In the genomic region with DNA sequence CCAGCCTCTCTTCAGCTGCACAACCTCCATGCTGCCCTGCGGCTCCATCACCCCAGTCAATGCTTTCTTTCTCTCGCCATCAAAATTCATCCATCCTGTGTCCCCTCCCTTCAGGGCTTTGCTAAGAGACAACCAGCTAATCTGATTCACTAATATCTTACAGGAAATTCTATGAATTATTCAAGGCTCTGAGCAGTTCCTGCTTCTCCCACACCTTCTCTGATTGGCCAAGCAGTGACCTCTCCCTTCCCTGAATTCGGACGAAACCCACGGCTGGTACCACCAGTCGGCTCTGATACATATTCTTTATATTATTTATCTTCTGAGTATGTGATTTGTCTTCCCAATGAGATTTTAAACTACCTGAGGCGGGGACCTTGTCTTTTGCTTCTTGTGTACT, we compare ENCODE assay signal across 16 cellular contexts. TPM values are rescaled to one million over a fixed set of nuclear protein-coding genes. Genes with fewer than 3 reads are reported as not detected.
DNase-seq lines count a peak whose midpoint lies in the region; ATAC-seq, FAIRE-seq and TF ChIP-seq lines count a peak whose summit lies in the region.
"Had no signal": no experiment of that assay in that cellular context is flagged by ENCODE, and none has a peak within 500 bp of the region (broad histone marks: within the 10 kb centered on the region; RNA-seq: fewer than 3 reads in every experiment).

No MANE protein-coding gene starts in this region.

- H3K27ac Mint-ChIP-seq in activated CD8-positive, alpha-beta T cell treated with anti-CD3 and anti-CD28 coated beads, Interleukin-2, amount 10 ng/mL, durations not matched to agents 7 days and 5 days, result no peak overlapping the region
- no peak overlapping the region for H3K27ac Mint-ChIP-seq in activated CD8-positive, alpha-beta T cell treated with anti-CD3 and anti-CD28 coated beads for 36 hours
- H3K27ac Mint-ChIP-seq: activated naive CD4-positive, alpha-beta T cell treated with anti-CD3 and anti-CD28 coated beads, Interleukin-2, amount 50 U/mL, for 72 hours had no signal

- H4K91ac ChIP-seq in H1 (replicated peaks; ENCODE audit: insufficient read length, low read length), result no peak overlapping the region

- H4K20me1 ChIP-seq in DND-41 (ENCODE audit: insufficient read depth, low read length) (peaks cover 57% of the 10 kb centered on the region), H1 (replicated peaks in 1 of 2; ENCODE audit: control insufficient read depth in 1 of 2, insufficient read depth in 2 of 2, low read length in 2 of 2) (peaks cover 3 to 20% of the 10 kb centered on the region in 2 experiments), smooth muscle cell (ENCODE audit: low read depth) (peaks cover 18% of the 10 kb centered on the region)

- H3K79me2 ChIP-seq in DND-41 (ENCODE audit: insufficient read depth, low read length) (peaks cover 47% of the 10 kb centered on the region), H1 (ENCODE audit: control insufficient read depth in 1 of 2, insufficient read depth in 2 of 2, low read length in 2 of 2) (peaks cover 6 to 12% of the 10 kb centered on the region in 2 experiments; a peak in 2 of 4 replicates), smooth muscle cell (ENCODE audit: low read depth) (no peaks in the 10 kb centered on the region)

- H4K8ac ChIP-seq in H1 (ENCODE audit: extremely low read depth, insufficient read depth, low read length), result no peak overlapping the region

- TF ChIP-seq RAD21 in H1 (IDR thresholded peaks at IDR 0.05 in 1 of 2, conservative IDR thresholded peaks at IDR 0.05 in 1 of 2; ENCODE audit: low read depth in 2 of 2, low read length in 2 of 2), result no peak

- H3K9ac ChIP-seq in DND-41 (ENCODE audit: low read depth, low read length) (no peak overlapping the region), H1 (replicated peaks in 1 of 4; ENCODE audit: extremely low read depth in 1 of 4, low read depth in 3 of 4, low read length in 3 of 4) (no peak overlapping the region), smooth muscle cell (ENCODE audit: low read depth) (no peak overlapping the region)

- H3K4me3 ChIP-seq in DND-41 (ENCODE audit: low read depth in 1 of 2, low read length in 2 of 2) (no peak overlapping the region), H1 (ENCODE audit: extremely low read depth in 1 of 4, insufficient read depth in 2 of 4, low read depth in 3 of 4, low read length in 4 of 4) (peak overlapping the region in 1 of 4 experiments; percentile 67; a peak in 2 of 8 replicates), neuron (ENCODE audit: low read length) (peak overlapping the region; percentile 58), transverse colon (no peak overlapping the region), smooth muscle cell (no peak overlapping the region)

- peaks cover 61% of the 10 kb centered on the region for H3K4me1 Mint-ChIP-seq in activated CD8-positive, alpha-beta T cell treated with anti-CD3 and anti-CD28 coated beads, Interleukin-2, amount 10 ng/mL, durations not matched to agents 7 days and 5 days (ENCODE audit: low read depth)
- peaks cover 51% of the 10 kb centered on the region for H3K4me1 Mint-ChIP-seq in activated CD8-positive, alpha-beta T cell treated with anti-CD3 and anti-CD28 coated beads for 36 hours (ENCODE audit: low read depth)

- CTCF ChIA-PET in activated CD8-positive, alpha-beta T cell treated with anti-CD3 and anti-CD28 coated beads, Interleukin-2, amount 10 ng/mL, durations not matched to agents 7 days and 5 days (lab: Charles Lee), result interaction anchor here (1.1 to 3.7 kb wide), 4 partner anchors 13 to 56 kb away, joined by 3 to 32 read pairs (median 3); a partner anchor contains a TSS
- CTCF ChIA-PET in activated CD8-positive, alpha-beta T cell treated with anti-CD3 and anti-CD28 coated beads for 36 hours (lab: Charles Lee), result no interaction called here
- CTCF ChIA-PET in H1 (lab: Charles Lee; ENCODE audit: partially characterized antibody), result interaction anchor here (0.7 to 6.0 kb wide), 7 partner anchors 13 to 76 kb away, joined by 3 to 94 read pairs (median 5); a partner anchor contains a TSS

- no peak overlapping the region for H2BK12ac ChIP-seq in H1 (ENCODE audit: low read depth, low read length)

- intact Hi-C loops in activated CD8-positive, alpha-beta T cell treated with anti-CD3 and anti-CD28 coated beads for 36 hours (cut with micrococcal nuclease), result no loop called here
- intact Hi-C loops in transverse colon (cut with DNase I; ENCODE audit: low total_unique reads), result no loop called here

- H3K14ac ChIP-seq in H1 (ENCODE audit: insufficient read length), result no peak overlapping the region

- H3K27me3 ChIP-seq in DND-41 (ENCODE audit: insufficient read depth, low read length, poor library complexity) (no peaks in the 10 kb centered on the region), H1 (replicated peaks in 1 of 4; ENCODE audit: control insufficient read depth in 3 of 4, extremely low read depth in 1 of 4, insufficient read depth in 3 of 4, low read length in 3 of 4) (no peaks in the 10 kb centered on the region; a peak in 2 of 7 replicates), neuron (ENCODE audit: insufficient read depth, low read length) (no peaks in the 10 kb centered on the region), transverse colon (no peaks in the 10 kb centered on the region), smooth muscle cell (ENCODE audit: low read depth) (peaks cover 15% of the 10 kb centered on the region)
- H3K27me3 ChIP-seq: esophagus squamous epithelium had no signal

- H3K56ac ChIP-seq in H1 (replicated peaks; ENCODE audit: insufficient read length, low read depth, low read length), result no peak overlapping the region

- no peak overlapping the region for H2BK5ac ChIP-seq in H1 (ENCODE audit: low read depth, low read length)

- 89% methylated on average over 7 of the region's 7 CpGs; no CpG with 5 or more reads in 1 of the 2 experiments for WGBS in H1 (ENCODE audit: extremely low coverage in 1 of 2, insufficient coverage in 1 of 2, insufficient read length in 1 of 2, insufficient replicate concordance in 2 of 2, low coverage in 1 of 2, low lambda C conversion rate in 2 of 2, missing lambda C conversion rate in 1 of 2), 2 experiments
- WGBS in transverse colon (ENCODE audit: low coverage in 1 of 2), 2 donors, result 73 to 89% methylated on average over 6 to 7 of the region's 7 CpGs
- WGBS in smooth muscle cell (ENCODE audit: low lambda C conversion rate), result 89% methylated on average over 7 of the region's 7 CpGs

- no peaks in the 10 kb centered on the region for H3F3A ChIP-seq in smooth muscle cell (ENCODE audit: low read depth)

- peaks cover 11% of the 10 kb centered on the region; the same call in 1 of the 2 replicates for H3K23me2 ChIP-seq in H1 (ENCODE audit: low read depth, low read length)

- peaks cover 6% of the 10 kb centered on the region; the same call in 1 of the 2 replicates for H3K36me3 ChIP-seq in DND-41 (ENCODE audit: insufficient read depth, low read length)
- H3K36me3 ChIP-seq in H1 (ENCODE audit: control insufficient read depth in 2 of 4, insufficient read depth in 4 of 4, low read length in 3 of 4), result no peaks in the 10 kb centered on the region
- H3K36me3 ChIP-seq in neuron (ENCODE audit: insufficient read depth, low read length), result no peaks in the 10 kb centered on the region
- no peaks in the 10 kb centered on the region for H3K36me3 ChIP-seq in transverse colon
- H3K36me3 ChIP-seq in smooth muscle cell (ENCODE audit: low read depth), result no peaks in the 10 kb centered on the region
- H3K36me3 ChIP-seq: esophagus squamous epithelium had no signal

- H3K18ac ChIP-seq in H1 (ENCODE audit: extremely low read depth, low read length), result no peak overlapping the region; the same call in 1 of the 2 replicates

- no peak overlapping the region for H2BK15ac ChIP-seq in H1 (ENCODE audit: low read length)

- H3K23ac ChIP-seq in H1 (ENCODE audit: insufficient read length), result no peak overlapping the region

- H2AFZ ChIP-seq in DND-41 (ENCODE audit: low read depth, low read length) (no peak overlapping the region), H1 (ENCODE audit: low read length) (no peak overlapping the region), neuron (ENCODE audit: low read depth, low read length) (peak overlapping the region; percentile 29), smooth muscle cell (ENCODE audit: low read depth) (no peak overlapping the region)

- no peak for TF ChIP-seq POLR2A in H1 (IDR thresholded peaks at IDR 0.05; ENCODE audit: control extremely low read depth in 1 of 2, low read depth in 2 of 2, low read length in 2 of 2)
- no peak for TF ChIP-seq POLR2A in transverse colon (IDR thresholded peaks at IDR 0.05)

- no peak for TF ChIP-seq EP300 in H1 (IDR thresholded peaks at IDR 0.05; ENCODE audit: borderline replicate concordance in 1 of 2, low read depth in 2 of 2, low read length in 2 of 2)
- TF ChIP-seq EP300 in transverse colon (IDR thresholded peaks at IDR 0.05; ENCODE audit: low read depth), result no peak

- no peak for FAIRE-seq in H1 (lab: Jason Lieb, UNC)
- FAIRE-seq: urothelium cell line had no signal

- H3K9me3 Mint-ChIP-seq in activated CD8-positive, alpha-beta T cell treated with anti-CD3 and anti-CD28 coated beads, Interleukin-2, amount 10 ng/mL, durations not matched to agents 7 days and 5 days (ENCODE audit: insufficient read depth), result no peaks in the 10 kb centered on the region
- no peaks in the 10 kb centered on the region for H3K9me3 Mint-ChIP-seq in activated CD8-positive, alpha-beta T cell treated with anti-CD3 and anti-CD28 coated beads for 36 hours
- H3K9me3 Mint-ChIP-seq: HFFc6 had no signal

- POLR2A ChIA-PET in activated CD8-positive, alpha-beta T cell treated with anti-CD3 and anti-CD28 coated beads, Interleukin-2, amount 10 ng/mL, durations not matched to agents 7 days and 5 days (lab: Charles Lee), result interaction anchor here (2.1 kb wide), 1 partner anchor 13 kb away, joined by 7 read pairs; a partner anchor contains a TSS
- POLR2A ChIA-PET in activated CD8-positive, alpha-beta T cell treated with anti-CD3 and anti-CD28 coated beads for 36 hours (lab: Charles Lee), result interaction anchor here (3.7 kb wide), 1 partner anchor 13 kb away, joined by 25 read pairs; a partner anchor contains a TSS
- POLR2A ChIA-PET in H1 (lab: Charles Lee; ENCODE audit: partially characterized antibody), result interaction anchor here (1.2 to 2.7 kb wide), 4 partner anchors 9 to 60 kb away, joined by 3 to 8 read pairs (median 4); no protein-coding TSS in a partner anchor

- no peak overlapping the region for H2AK5ac ChIP-seq in H1 (ENCODE audit: low read depth, low read length)

- no peaks in the 10 kb centered on the region for H3K27me3 Mint-ChIP-seq in activated CD8-positive, alpha-beta T cell treated with anti-CD3 and anti-CD28 coated beads, Interleukin-2, amount 10 ng/mL, durations not matched to agents 7 days and 5 days (ENCODE audit: low read depth)
- no peaks in the 10 kb centered on the region for H3K27me3 Mint-ChIP-seq in activated CD8-positive, alpha-beta T cell treated with anti-CD3 and anti-CD28 coated beads for 36 hours

- ATAC-seq in activated CD8-positive, alpha-beta T cell treated with anti-CD3 and anti-CD28 coated beads, Interleukin-2, amount 10 ng/mL, durations not matched to agents 7 days and 5 days, result no peak
- ATAC-seq in activated CD8-positive, alpha-beta T cell treated with anti-CD3 and anti-CD28 coated beads for 36 hours, result no peak
- ATAC-seq in DND-41 (ENCODE audit: insufficient read depth, low read depth), result no peak
- ATAC-seq: activated naive CD4-positive, alpha-beta T cell treated with anti-CD3 and anti-CD28 coated beads, Interleukin-2, amount 50 U/mL, for 72 hours had no signal

- peak overlapping the region; percentile 100; the same call in 1 of the 2 replicates for H3K4me2 ChIP-seq in DND-41 (ENCODE audit: insufficient read depth, low read length)
- H3K4me2 ChIP-seq in H1 (ENCODE audit: insufficient read depth in 1 of 2, low read depth in 2 of 2, low read length in 2 of 2), result peak overlapping the region; percentile 73 to 99; a peak in 3 of 4 replicates
- no peak overlapping the region for H3K4me2 ChIP-seq in smooth muscle cell

- H3K9me3 ChIP-seq in DND-41 (ENCODE audit: insufficient read depth, low read length, severe bottlenecking) (no peaks in the 10 kb centered on the region), H1 (ENCODE audit: insufficient read depth in 2 of 2, low read depth in 1 of 2, low read length in 1 of 2) (no peaks in the 10 kb centered on the region), neuron (ENCODE audit: low read length) (no peaks in the 10 kb centered on the region), transverse colon (no peaks in the 10 kb centered on the region), smooth muscle cell (replicated peaks; ENCODE audit: low read depth) (no peaks in the 10 kb centered on the region)
- H3K9me3 ChIP-seq: esophagus squamous epithelium had no signal

- TF ChIP-seq CTCF in activated CD8-positive, alpha-beta T cell treated with anti-CD3 and anti-CD28 coated beads for 36 hours (IDR thresholded peaks at IDR 0.05), result no peak
- TF ChIP-seq CTCF in DND-41 (IDR thresholded peaks at IDR 0.05; ENCODE audit: borderline replicate concordance, extremely low read depth, low read length, poor library complexity, severe bottlenecking), result no peak
- no peak for TF ChIP-seq CTCF in H1 (IDR thresholded peaks at IDR 0.05; ENCODE audit: control extremely low read depth in 1 of 3, insufficient read depth in 1 of 3, low read depth in 1 of 3, low read length in 3 of 3)
- TF ChIP-seq CTCF in transverse colon (IDR thresholded peaks at IDR 0.05), result no peak
- no peak for TF ChIP-seq CTCF in smooth muscle cell (IDR thresholded peaks at IDR 0.05; ENCODE audit: borderline replicate concordance, insufficient read depth, poor library complexity, severe bottlenecking)

- H2BK120ac ChIP-seq in H1 (replicated peaks; ENCODE audit: low read depth, low read length), result no peak overlapping the region

- H4K5ac ChIP-seq in H1 (ENCODE audit: insufficient read length, low read depth, low read length), result no peak overlapping the region

- H3K27ac ChIP-seq in DND-41 (ENCODE audit: low read length), result no peak overlapping the region
- H3K27ac ChIP-seq in H1 (ENCODE audit: low read depth, low read length), result no peak overlapping the region
- no peak overlapping the region for H3K27ac ChIP-seq in transverse colon
- H3K27ac ChIP-seq in smooth muscle cell (ENCODE audit: low read depth), result no peak overlapping the region

- peaks cover 6% of the 10 kb centered on the region for H3K79me1 ChIP-seq in H1 (ENCODE audit: low read depth, low read length)

- H3K4me3 Mint-ChIP-seq in activated CD8-positive, alpha-beta T cell treated with anti-CD3 and anti-CD28 coated beads, Interleukin-2, amount 10 ng/mL, durations not matched to agents 7 days and 5 days, result peak overlapping the region; percentile 13
- no peak overlapping the region for H3K4me3 Mint-ChIP-seq in activated CD8-positive, alpha-beta T cell treated with anti-CD3 and anti-CD28 coated beads for 36 hours

- H2BK20ac ChIP-seq in H1 (ENCODE audit: low read length), result no peak overlapping the region

- H3K36me3 Mint-ChIP-seq in activated CD8-positive, alpha-beta T cell treated with anti-CD3 and anti-CD28 coated beads, Interleukin-2, amount 10 ng/mL, durations not matched to agents 7 days and 5 days (ENCODE audit: low read depth), result peaks cover 39% of the 10 kb centered on the region
- H3K36me3 Mint-ChIP-seq in activated CD8-positive, alpha-beta T cell treated with anti-CD3 and anti-CD28 coated beads for 36 hours (ENCODE audit: low read depth), result peaks cover 14% of the 10 kb centered on the region

- in situ Hi-C loops in transverse colon (cut with MboI; ENCODE audit: low pct_ligation_motif_present in 1 of 4, low pct_unique_long_range_greater_than_20kb in 1 of 4, low sequenced_read_pairs in 3 of 4), result no loop called here

- DNase-seq in activated CD8-positive, alpha-beta T cell treated with anti-CD3 and anti-CD28 coated beads, Interleukin-2, amount 10 ng/mL, durations not matched to agents 7 days and 5 days, result no peak
- DNase-seq in activated CD8-positive, alpha-beta T cell treated with anti-CD3 and anti-CD28 coated beads for 36 hours, result no peak
- no peak for DNase-seq in DND-41
- no peak for DNase-seq in H1 (ENCODE audit: low read depth in 1 of 2, low spot score in 2 of 2)
- DNase-seq in NCI-H345 treated with DMSO at 0.1 percent for 48 hours (lab: John Stamatoyannopoulos, UW; ENCODE audit: unreplicated experiment), result no peak
- DNase-seq in transverse colon, result no peak
- no peak for DNase-seq in smooth muscle cell (lab: John Stamatoyannopoulos, UW; ENCODE audit: unreplicated experiment)
- DNase-seq: esophagus squamous epithelium; HFFc6; hippocampal formation; left ventricle myocardium superior; stimulated activated CD4-positive, alpha-beta T cell treated with anti-CD3 and anti-CD28 coated beads, Interleukin-1b, Interleukin-23, amount 100 ng/mL, for 48 hours; stimulated activated CD8-positive, alpha-beta memory T cell treated with anti-CD3 and anti-CD28 coated beads, Interleukin-4, amount 100 ng/mL, for 48 hours had no signal

- H3K4me1 ChIP-seq in DND-41 (ENCODE audit: insufficient read depth, low read length), result peaks cover 24% of the 10 kb centered on the region
- H3K4me1 ChIP-seq in H1 (replicated peaks in 1 of 4; ENCODE audit: control insufficient read depth in 3 of 4, insufficient read depth in 4 of 4, low read length in 3 of 4), result peaks cover 8 to 31% (median 13%) of the 10 kb centered on the region in 4 experiments
- peaks cover 22% of the 10 kb centered on the region for H3K4me1 ChIP-seq in neuron (ENCODE audit: insufficient read depth, low read length)
- peaks cover 20 to 50% (median 41%) of the 10 kb centered on the region in 4 donors for H3K4me1 ChIP-seq in transverse colon
- H3K4me1 ChIP-seq in smooth muscle cell (ENCODE audit: low read depth), result peaks cover 18% of the 10 kb centered on the region

- no peak overlapping the region for H3K4ac ChIP-seq in H1 (replicated peaks; ENCODE audit: insufficient read length, low read depth, low read length)

RNA-seq across cellular contexts. Expression of a gene that starts 13.9 kb away (rescaled TPM):
- total RNA-seq in activated CD8-positive, alpha-beta T cell treated with anti-CD3 and anti-CD28 coated beads, Interleukin-2, amount 10 ng/mL, durations not matched to agents 7 days and 5 days, result 10 to 100 TPM; 57.8 to 59.3 TPM
- total RNA-seq in activated CD8-positive, alpha-beta T cell treated with anti-CD3 and anti-CD28 coated beads for 36 hours, result 10 to 100 TPM; 36.6 to 38.0 TPM
- total RNA-seq in H1 (2021; fragmentation: NEBNext Ultra II Directional; extraction: Animal tissue kit (Norgen Biotek cat#: 25700)), result 44.9 and 45.7 TPM in 2 replicates
- polyA plus RNA-seq in H1 (2011; rRNA removed), result 29.1 and 37.2 TPM in 2 replicates
- 22.7 TPM for polyA plus RNA-seq in H1 (2011; cell fraction: cytosol; rRNA removed)
- polyA plus RNA-seq in H1 (2011; cell fraction: nucleus; rRNA removed), result 157 TPM
- polyA plus RNA-seq in H1 (2012, experiment 1 of 2), result 22.4 to 35.2 TPM (median 31.8 TPM) in 4 replicates
- 11.9 TPM for polyA plus RNA-seq in H1 (2012, experiment 2 of 2)
- polyA plus RNA-seq in H1 (2013, experiment 1 of 2), result 24.7 TPM
- 23.5 TPM for polyA plus RNA-seq in H1 (2013, experiment 2 of 2)
- 45.6 and 48.9 TPM in 2 replicates for polyA minus RNA-seq in H1 (2011; rRNA and poly(A)+ RNA removed)
- polyA minus RNA-seq in H1 (2011; cell fraction: cytosol; rRNA and poly(A)+ RNA removed), result 23.7 TPM
- 42.2 TPM for polyA minus RNA-seq in H1 (2011; cell fraction: nucleus; rRNA and poly(A)+ RNA removed)
- 100 to 1,000 TPM; 105 to 262 (median 124) TPM for total RNA-seq in transverse colon
- total RNA-seq in smooth muscle cell, result 4.7 and 7.4 TPM in 2 replicates
- 2.0 and 5.7 TPM in 2 replicates for polyA plus RNA-seq in smooth muscle cell

RNA-seq across cellular contexts. Expression of a gene that starts 54.9 kb away (rescaled TPM):
- 10 to 100 TPM; 76.0 to 76.2 TPM for total RNA-seq in activated CD8-positive, alpha-beta T cell treated with anti-CD3 and anti-CD28 coated beads, Interleukin-2, amount 10 ng/mL, durations not matched to agents 7 days and 5 days
- 10 to 100 TPM; 33.8 to 34.3 TPM for total RNA-seq in activated CD8-positive, alpha-beta T cell treated with anti-CD3 and anti-CD28 coated beads for 36 hours
- 43.3 and 45.1 TPM in 2 replicates for total RNA-seq in H1 (2021; fragmentation: NEBNext Ultra II Directional; extraction: Animal tissue kit (Norgen Biotek cat#: 25700))
- polyA plus RNA-seq in H1 (2011; rRNA removed) (43.4 and 51.4 TPM in 2 replicates), smooth muscle cell (43.7 and 50.4 TPM in 2 replicates)
- polyA plus RNA-seq in H1 (2011; cell fraction: cytosol; rRNA removed), result 38.7 TPM
- polyA plus RNA-seq in H1 (2011; cell fraction: nucleus; rRNA removed), result 33.2 TPM
- 25.3 to 42.8 TPM (median 38.6 TPM) in 4 replicates for polyA plus RNA-seq in H1 (2012, experiment 1 of 2)
- polyA plus RNA-seq in H1 (2012, experiment 2 of 2), result 50.1 TPM
- 19.1 TPM for polyA plus RNA-seq in H1 (2013, experiment 1 of 2)
- polyA plus RNA-seq in H1 (2013, experiment 2 of 2), result 19.0 TPM
- 33.0 and 37.7 TPM in 2 replicates for polyA minus RNA-seq in H1 (2011; rRNA and poly(A)+ RNA removed)
- polyA minus RNA-seq in H1 (2011; cell fraction: cytosol; rRNA and poly(A)+ RNA removed), result 27.4 TPM
- polyA minus RNA-seq in H1 (2011; cell fraction: nucleus; rRNA and poly(A)+ RNA removed), result 15.8 TPM
- total RNA-seq in transverse colon (100 to 1,000 TPM in 1 of 4 donors, 10 to 100 TPM in 3; 52.2 to 134 (median 59.5) TPM), smooth muscle cell (23.6 and 23.8 TPM in 2 replicates)
